ENCODE assay signal across 14 cellular contexts in the genomic region with DNA sequence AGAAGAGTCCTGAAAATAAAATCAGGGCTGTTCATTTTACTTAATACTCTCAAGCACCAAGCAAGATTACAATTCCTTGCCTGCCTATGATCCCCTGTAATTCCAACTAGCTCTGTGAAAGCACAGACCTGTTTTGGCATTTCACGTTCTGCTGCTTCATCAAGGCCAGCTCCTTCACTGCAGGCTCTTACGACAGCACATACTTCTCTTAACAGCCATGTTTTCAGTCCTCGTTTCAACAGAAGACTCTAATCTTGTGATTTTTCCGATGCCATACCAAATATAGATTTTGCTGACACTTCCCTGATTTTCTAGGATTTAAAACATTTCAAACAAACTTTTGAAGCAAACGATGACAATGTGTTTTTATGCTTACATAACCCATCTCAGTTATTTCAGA.
DNase-seq lines count a peak whose midpoint lies in the region; ATAC-seq, FAIRE-seq and TF ChIP-seq lines count a peak whose summit lies in the region.
"Had no signal": no experiment of that assay in that cellular context is flagged by ENCODE, and none has a peak within 500 bp of the region (broad histone marks: within the 10 kb centered on the region; RNA-seq: fewer than 3 reads in every experiment).

No MANE protein-coding gene starts in this region.

- ATAC-seq in pancreas: peak in 2 of 4 donors; percentile 39 to 66
- no peak for ATAC-seq in HG02885 (IDR thresholded peaks at IDR 0.05; ENCODE audit: poor library complexity, unreplicated experiment)

- H3K27me3 Mint-ChIP-seq in brain: no peaks in the 10 kb centered on the region
- H3K27me3 Mint-ChIP-seq: activated naive CD4-positive, alpha-beta T cell treated with anti-CD3 and anti-CD28 coated beads, Interleukin-2, amount 10 ng/mL, durations not matched to agents 7 days and 5 days had no signal

- H3K4me2 ChIP-seq in hepatocyte: peak overlapping the region; percentile 16

- no peaks in the 10 kb centered on the region for H3K9me2 ChIP-seq in hepatocyte (replicated peaks; ENCODE audit: insufficient read depth)

- H3K27me3 ChIP-seq in hepatocyte (no peaks in the 10 kb centered on the region), pancreas (no peaks in the 10 kb centered on the region)

- H3K27ac ChIP-seq in hepatocyte: peak overlapping the region; percentile 74
- H3K27ac ChIP-seq in pancreas: no peak overlapping the region

- DNase-seq in EH (ENCODE audit: low read depth): peak; percentile 46
- DNase-seq in hepatocyte (ENCODE audit: low spot score): peak; percentile 45
- DNase-seq in pancreas: no peak
- no peak for DNase-seq in HT-29 (ENCODE audit: low spot score)
- no peak for DNase-seq in kidney glomerular epithelial cell (lab: John Stamatoyannopoulos, UW)
- DNase-seq in NCI-H2029 (lab: John Stamatoyannopoulos, UW): no peak
- DNase-seq: activated CD4-positive, alpha-beta memory T cell treated with anti-CD3 and anti-CD28 coated beads for 36 hours; activated naive CD4-positive, alpha-beta T cell treated with anti-CD3 and anti-CD28 coated beads, Interleukin-2, amount 10 ng/mL, durations not matched to agents 7 days and 5 days; NCI-H1436; NK-92 treated with Interleukin-12 subunit alpha and Interleukin-12 subunit beta, amount 100 ng/mL, for 24 hours; T-helper 1 cell had no signal

- peak overlapping the region; percentile 31 for H2AFZ ChIP-seq in hepatocyte

- peaks cover 7 to 11% (median 8%) of the 10 kb centered on the region in 5 experiments for H3K9me3 Mint-ChIP-seq in brain
- H3K9me3 Mint-ChIP-seq: activated CD4-positive, alpha-beta memory T cell treated with anti-CD3 and anti-CD28 coated beads for 36 hours; activated naive CD4-positive, alpha-beta T cell treated with anti-CD3 and anti-CD28 coated beads, Interleukin-2, amount 10 ng/mL, durations not matched to agents 7 days and 5 days had no signal

- peak overlapping the region in 4 of 5 experiments; percentile 65 to 83 (median 74) for H3K27ac Mint-ChIP-seq in brain
- H3K27ac Mint-ChIP-seq: activated CD4-positive, alpha-beta memory T cell treated with anti-CD3 and anti-CD28 coated beads for 36 hours; activated naive CD4-positive, alpha-beta T cell treated with anti-CD3 and anti-CD28 coated beads, Interleukin-2, amount 10 ng/mL, durations not matched to agents 7 days and 5 days had no signal

- H3K79me2 ChIP-seq in hepatocyte: no peaks in the 10 kb centered on the region

- H3K4me1 Mint-ChIP-seq in brain: peaks cover 18% of the 10 kb centered on the region
- H3K4me1 Mint-ChIP-seq: activated naive CD4-positive, alpha-beta T cell treated with anti-CD3 and anti-CD28 coated beads, Interleukin-2, amount 10 ng/mL, durations not matched to agents 7 days and 5 days had no signal

- H3K4me3 ChIP-seq in hepatocyte: no peak overlapping the region
- no peak overlapping the region for H3K4me3 ChIP-seq in pancreas

- H4K20me1 ChIP-seq in hepatocyte (ENCODE audit: insufficient read depth, poor library complexity, severe bottlenecking): no peaks in the 10 kb centered on the region

- whole genome bisulfite sequencing in hepatocyte (ENCODE audit: low lambda C conversion rate, missing lambda C conversion rate): 32% methylated on average over 5 of the region's 5 CpGs
- WGBS in pancreas, 2 donors: 43 to 50% methylated on average over 5 of the region's 5 CpGs

- peak overlapping the region in 2 of 5 experiments; percentile 15 to 44 for H3K4me3 Mint-ChIP-seq in brain
- H3K4me3 Mint-ChIP-seq: activated CD4-positive, alpha-beta memory T cell treated with anti-CD3 and anti-CD28 coated beads for 36 hours; activated naive CD4-positive, alpha-beta T cell treated with anti-CD3 and anti-CD28 coated beads, Interleukin-2, amount 10 ng/mL, durations not matched to agents 7 days and 5 days had no signal

- H3K4me1 ChIP-seq in hepatocyte (ENCODE audit: insufficient read depth): peaks cover 12% of the 10 kb centered on the region
- H3K4me1 ChIP-seq in pancreas: peaks cover 0 to 6% (median 3%) of the 10 kb centered on the region in 3 donors

- no peak for TF ChIP-seq CTCF in brain (conservative IDR thresholded peaks at IDR 0.05)
- TF ChIP-seq CTCF in hepatocyte (IDR thresholded peaks at IDR 0.05; ENCODE audit: poor library complexity): no peak
- TF ChIP-seq CTCF in pancreas (IDR thresholded peaks at IDR 0.05): no peak

- no peaks in the 10 kb centered on the region for H3K9me3 ChIP-seq in hepatocyte (ENCODE audit: low read depth)
- H3K9me3 ChIP-seq in pancreas: no peaks in the 10 kb centered on the region

- H3K36me3 Mint-ChIP-seq in brain: peaks cover 6% of the 10 kb centered on the region
- H3K36me3 Mint-ChIP-seq: activated CD4-positive, alpha-beta memory T cell treated with anti-CD3 and anti-CD28 coated beads for 36 hours; activated naive CD4-positive, alpha-beta T cell treated with anti-CD3 and anti-CD28 coated beads, Interleukin-2, amount 10 ng/mL, durations not matched to agents 7 days and 5 days had no signal

- FAIRE-seq in pancreas (lab: Jason Lieb, UNC): peak; percentile 5
- FAIRE-seq: endothelial cell of umbilical vein had no signal

- H3K36me3 ChIP-seq in hepatocyte (replicated peaks; ENCODE audit: insufficient read depth, low read depth) (no peaks in the 10 kb centered on the region), pancreas (no peaks in the 10 kb centered on the region)

- intact Hi-C loops in pancreas (cut with DNase I): loop anchor here in 1 of 3 donors (10.0 kb wide), 1 partner anchor 616 kb away; the partner anchor contains the start of gene CITED2

Comparison
In these comparisons a context has a peak if more than half of its experiments do, and no peak if none do; other contexts are left out.
1. DNase-seq: peak in EH (single experiment) and hepatocyte (single experiment); none in pancreas (0 of 6), HT-29 (single experiment), kidney glomerular epithelial cell (single experiment) and NCI-H2029 (single experiment).